ENCODE assay signal across 22 cellular contexts in the genomic region with DNA sequence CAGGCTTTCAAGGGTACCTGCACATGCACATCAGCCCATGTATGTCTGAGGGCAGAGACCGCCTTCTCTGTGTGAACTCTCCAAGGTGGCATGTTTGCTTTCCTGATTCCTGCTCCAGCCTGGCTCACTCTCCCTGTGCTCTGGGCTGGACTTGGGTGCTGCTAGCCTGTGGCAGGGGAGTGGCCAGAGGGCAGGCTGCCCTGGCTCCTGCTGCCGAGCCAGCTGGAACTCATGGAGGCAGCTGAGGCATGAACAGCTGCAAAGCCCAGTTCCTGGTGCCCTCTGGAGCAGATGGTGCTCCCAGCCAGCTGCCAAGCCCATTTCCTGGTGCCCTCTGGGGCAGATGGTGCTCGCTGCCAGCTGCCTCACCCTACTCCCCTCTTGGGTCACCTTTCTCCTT. TPM values are rescaled to one million over a fixed set of nuclear protein-coding genes. Genes with fewer than 3 reads are reported as not detected.
A peak's percentile ranks its signal among the peaks of the same experiment; 100 is the strongest.
DNase-seq lines count a peak whose midpoint lies in the region; ATAC-seq and TF ChIP-seq lines count a peak whose summit lies in the region.
"Had no signal": no experiment of that assay in that cellular context is flagged by ENCODE, and none has a peak within 500 bp of the region (broad histone marks: within the 10 kb centered on the region; RNA-seq: fewer than 3 reads in every experiment).

No MANE protein-coding gene starts in this region.

- H2BK12ac ChIP-seq in neuronal stem cell (ENCODE audit: low read length), result no peak overlapping the region

- no peaks in the 10 kb centered on the region for H4K20me1 ChIP-seq in osteoblast (ENCODE audit: insufficient read depth, low read length)

- no peak overlapping the region for H4K91ac ChIP-seq in neuronal stem cell (ENCODE audit: low read depth, low read length, poor library complexity)

- H3K9me3 ChIP-seq in osteoblast (ENCODE audit: low read depth, low read length) (no peaks in the 10 kb centered on the region), prostate gland (no peaks in the 10 kb centered on the region), neuronal stem cell (replicated peaks in 1 of 2; ENCODE audit: control insufficient read depth in 2 of 2, insufficient read depth in 1 of 2, low read depth in 1 of 2, low read length in 2 of 2) (peaks cover 0 to 6% of the 10 kb centered on the region in 2 donors)
- H3K9me3 ChIP-seq: colonic mucosa, psoas muscle had no signal

- no peak overlapping the region for H3K4me2 ChIP-seq in osteoblast (ENCODE audit: insufficient read depth, low read length)
- H3K4me2 ChIP-seq in neuronal stem cell (ENCODE audit: insufficient read depth, low read length, poor library complexity, severe bottlenecking), result no peak overlapping the region
- H3K4me2 ChIP-seq: smooth muscle cell had no signal

- intact Hi-C loops in prostate gland (cut with DNase I), result no loop called here

- ATAC-seq in HG03342 (IDR thresholded peaks at IDR 0.05; ENCODE audit: unreplicated experiment), result no peak

- DNase-seq in DMS53 (lab: John Stamatoyannopoulos, UW) (peak; percentile 95), NCI-H1694 (lab: John Stamatoyannopoulos, UW) (peak; percentile 52), NCI-H69 (lab: John Stamatoyannopoulos, UW) (peak; percentile 86), osteoblast (ENCODE audit: insufficient read length, low spot score, missing footprints) (peak; percentile 80), prostate gland (ENCODE audit: low spot score) (no peak), NCI-H2107 treated with DMSO at 0.1 percent for 48 hours (lab: John Stamatoyannopoulos, UW; ENCODE audit: unreplicated experiment) (no peak), neuronal stem cell (ENCODE audit: low spot score) (no peak)
- DNase-seq: activated CD4-positive, alpha-beta T cell treated with anti-CD3 and anti-CD28 coated beads, Interleukin-2, amount 10 ng/mL, durations not matched to agents 24 days and 14 days; colonic mucosa; HCEC 1CT; NCI-H1105 treated with DMSO at 0.1 percent for 48 hours; NCI-H226; psoas muscle; Right ventricle myocardium superior; stimulated activated CD4-positive, alpha-beta T cell treated with anti-CD3 and anti-CD28 coated beads, Interleukin-4, amount 100 ng/mL, for 1 hour; trophoblast cell had no signal

- H4K8ac ChIP-seq in neuronal stem cell (ENCODE audit: low read depth, low read length), result no peak overlapping the region

- H2AFZ ChIP-seq in osteoblast (ENCODE audit: low read length) (no peak overlapping the region), neuronal stem cell (ENCODE audit: low read length) (no peak overlapping the region)

- no peak for TF ChIP-seq POLR2A in prostate gland (IDR thresholded peaks at IDR 0.05)

- whole genome bisulfite sequencing in prostate gland, result 73% methylated on average over 2 of the region's 3 CpGs
- no CpG with 5 or more reads among the region's 3 CpGs for WGBS in neuronal stem cell (ENCODE audit: extremely low coverage in 2 of 2, insufficient read length in 2 of 2, insufficient replicate concordance in 1 of 2), 2 donors

- no peaks in the 10 kb centered on the region for H3K79me2 ChIP-seq in osteoblast (ENCODE audit: insufficient read depth, low read length)

- H3K4me1 ChIP-seq in osteoblast (ENCODE audit: insufficient read depth, low read length) (peaks cover 8% of the 10 kb centered on the region), prostate gland (replicated peaks) (no peaks in the 10 kb centered on the region), neuronal stem cell (ENCODE audit: control insufficient read depth in 2 of 2, insufficient read depth in 1 of 2, low read depth in 1 of 2, low read length in 2 of 2) (peaks cover 0 to 2% of the 10 kb centered on the region in 2 donors)
- H3K4me1 ChIP-seq: colonic mucosa, psoas muscle had no signal

- no peak overlapping the region for H2BK15ac ChIP-seq in neuronal stem cell (ENCODE audit: low read length)

- TF ChIP-seq CTCF in osteoblast (IDR thresholded peaks at IDR 0.05; ENCODE audit: extremely low read depth, low read depth, low read length) (no peak), prostate gland (IDR thresholded peaks at IDR 0.05) (no peak)

- no peak overlapping the region for H3K9ac ChIP-seq in neuronal stem cell (ENCODE audit: low read depth, low read length, poor library complexity)

- H3K14ac ChIP-seq in neuronal stem cell (ENCODE audit: low read length), result no peak overlapping the region

- H3K18ac ChIP-seq in neuronal stem cell (ENCODE audit: low read length), result no peak overlapping the region

- H3K4ac ChIP-seq in neuronal stem cell (ENCODE audit: low read length), result no peak overlapping the region

- no peak overlapping the region for H3K4me3 ChIP-seq in osteoblast (ENCODE audit: insufficient read depth, low read length)
- H3K4me3 ChIP-seq in prostate gland, result no peak overlapping the region
- no peak overlapping the region for H3K4me3 ChIP-seq in neuronal stem cell (ENCODE audit: low read length in 2 of 2)
- H3K4me3 ChIP-seq: colonic mucosa, psoas muscle, smooth muscle cell had no signal

- no peak overlapping the region for H2BK120ac ChIP-seq in neuronal stem cell (ENCODE audit: low read depth, low read length)

- no peak overlapping the region for H2AK5ac ChIP-seq in neuronal stem cell (ENCODE audit: low read depth, low read length)

- H3K36me3 ChIP-seq in osteoblast (ENCODE audit: insufficient read depth, low read length), result no peaks in the 10 kb centered on the region
- no peaks in the 10 kb centered on the region for H3K36me3 ChIP-seq in prostate gland
- no peaks in the 10 kb centered on the region for H3K36me3 ChIP-seq in neuronal stem cell (replicated peaks in 1 of 2; ENCODE audit: control insufficient read depth in 2 of 2, insufficient read depth in 2 of 2, low read length in 2 of 2)
- H3K36me3 ChIP-seq: colonic mucosa had no signal

- H3K27me3 ChIP-seq in osteoblast (ENCODE audit: insufficient read depth, low read length) (peaks cover 10% of the 10 kb centered on the region), prostate gland (replicated peaks; ENCODE audit: insufficient read depth) (no peaks in the 10 kb centered on the region), neuronal stem cell (ENCODE audit: control insufficient read depth in 3 of 3, insufficient read depth in 3 of 3, low read depth in 1 of 3, low read length in 3 of 3) (peaks cover 0 to 17% (median 0%) of the 10 kb centered on the region in 3 experiments)
- H3K27me3 ChIP-seq: colonic mucosa had no signal

- no peak overlapping the region for H3K23ac ChIP-seq in neuronal stem cell (ENCODE audit: low read depth, low read length, poor library complexity)

- no peak overlapping the region for H2BK5ac ChIP-seq in neuronal stem cell (ENCODE audit: low read length)

- H3K27ac ChIP-seq in osteoblast (ENCODE audit: low read depth, low read length) (no peak overlapping the region), prostate gland (no peak overlapping the region), neuronal stem cell (replicated peaks; ENCODE audit: low read length) (no peak overlapping the region)
- H3K27ac ChIP-seq: colonic mucosa, psoas muscle had no signal

- no peaks in the 10 kb centered on the region for H3K79me1 ChIP-seq in neuronal stem cell (ENCODE audit: low read depth, low read length)

RNA-seq across cellular contexts. Expression of a gene that starts 7.6 kb away (rescaled TPM):
- 1.1 and 1.8 TPM in 2 replicates for total RNA-seq in osteoblast
- 1 to 10 TPM in 1 of 2 donors, not detected in 1; 8.4 TPM for total RNA-seq in prostate gland
- polyA plus RNA-seq in neuronal stem cell (2013, experiment 1 of 2), result not detected
- not detected for polyA plus RNA-seq in neuronal stem cell (2013, experiment 2 of 2)
- total RNA-seq: activated CD4-positive, alpha-beta T cell treated with anti-CD3 and anti-CD28 coated beads, Interleukin-2, amount 10 ng/mL, durations not matched to agents 24 days and 14 days; colonic mucosa; HT1080; mesenteric fat pad; Right ventricle myocardium superior; smooth muscle cell; T-helper 1 cell treated with Interleukin-12 subunit alpha and Interleukin-12 subunit beta and Interleukin-4 antibody, amounts not matched to agents 30 ng/mL and 1 ng/mL, for 36 hours had no signal
- polyA plus RNA-seq: neural cell, smooth muscle cell had no signal

RNA-seq across cellular contexts. Expression of a gene that starts 30.5 kb away (rescaled TPM):
- under 0.01 and 0.29 TPM in 2 replicates for total RNA-seq in osteoblast
- total RNA-seq in prostate gland, result 1 to 10 TPM in 1 of 2 donors, under 1 TPM in 1; 0.41 to 2.2 TPM
- polyA plus RNA-seq in neuronal stem cell (2013, experiment 1 of 2), result 0.11 TPM
- polyA plus RNA-seq in neuronal stem cell (2013, experiment 2 of 2), result 0.07 TPM
- total RNA-seq: HT1080; mesenteric fat pad; Right ventricle myocardium superior; T-helper 1 cell treated with Interleukin-12 subunit alpha and Interleukin-12 subunit beta and Interleukin-4 antibody, amounts not matched to agents 30 ng/mL and 1 ng/mL, for 36 hours had no signal

RNA-seq across cellular contexts. Expression of a gene that starts 49.4 kb away (rescaled TPM):
- total RNA-seq in osteoblast, result not detected in 2 replicates
- under 1 TPM in 1 of 2 donors, not detected in 1; 0.74 TPM for total RNA-seq in prostate gland
- 0.53 TPM for polyA plus RNA-seq in neuronal stem cell (2013, experiment 1 of 2)
- polyA plus RNA-seq in neuronal stem cell (2013, experiment 2 of 2), result 0.36 TPM
- total RNA-seq: activated CD4-positive, alpha-beta T cell treated with anti-CD3 and anti-CD28 coated beads, Interleukin-2, amount 10 ng/mL, durations not matched to agents 24 days and 14 days; colonic mucosa; HT1080; mesenteric fat pad; psoas muscle; Right ventricle myocardium superior; smooth muscle cell; T-helper 1 cell treated with Interleukin-12 subunit alpha and Interleukin-12 subunit beta and Interleukin-4 antibody, amounts not matched to agents 30 ng/mL and 1 ng/mL, for 36 hours had no signal
- polyA plus RNA-seq: neural cell, smooth muscle cell had no signal

Comparison
In these comparisons a context has a peak if more than half of its experiments do, and no peak if none do; other contexts are left out.
1. DNase-seq: peak in DMS53 (single experiment), NCI-H1694 (single experiment), NCI-H69 (single experiment) and osteoblast (single experiment); none in prostate gland (single experiment), NCI-H2107 treated with DMSO at 0.1 percent for 48 hours (single experiment) and neuronal stem cell (single experiment).